Comparison of ENCODE assay signal across 9 cellular contexts in genomic region chrX:29065477-29065876, GRCh38.
"Had no signal": no experiment of that assay in that cellular context is flagged by ENCODE, and none has a peak within 500 bp of the region (broad histone marks: within the 10 kb centered on the region; RNA-seq: fewer than 3 reads in every experiment).

No MANE protein-coding gene starts in this region.

- H3K27ac Mint-ChIP-seq: H9 had no signal

- FAIRE-seq: H54, K562 had no signal

- H3K27ac ChIP-seq: GM23248, HL-60 had no signal

- H3K4me3 Mint-ChIP-seq: H9 had no signal

- DNase-seq: GM23248, GOT3, H9, HCEC 1CT, IMR-90, KG1 had no signal

- ATAC-seq: K562 had no signal

- H3K4me3 ChIP-seq: GM23248, K562 had no signal

- H2AFZ ChIP-seq: GM23248 had no signal

- H3K9ac ChIP-seq: GM23248 had no signal
